Comparison of ENCODE assay signal across 1 cellular context in genomic region chr15:43105778-43106485, GRCh38.
TF ChIP-seq lines count a peak whose summit lies in the region.

Gene UBR1 (minus strand): TSS chr15:43106038. CDS start chr15:43106022, 16 bp downstream.

TF ChIP-seq in HepG2, 621 proteins besides CTCF, POLR2A, EP300 and RAD21 (continued from another document):
- TF ChIP-seq TEF (CRISPR knock-in tag; IDR thresholded peaks at IDR 0.05) (0 out of 2 replicates have a peak, but pooled peaks have one; percentile 11), ZNF18 (CRISPR knock-in tag; IDR thresholded peaks at IDR 0.05; ENCODE audit: insufficient replicate concordance) (no peak), ZBTB10 (CRISPR knock-in tag; IDR thresholded peaks at IDR 0.05; ENCODE audit: borderline replicate concordance) (no peak), ZNF891 (CRISPR knock-in tag; IDR thresholded peaks at IDR 0.05) (no peak), ZNF556 (CRISPR knock-in tag; IDR thresholded peaks at IDR 0.05; ENCODE audit: borderline replicate concordance) (no peak), ZNF646 (CRISPR knock-in tag; IDR thresholded peaks at IDR 0.05) (no peak), FOXJ3 (CRISPR knock-in tag; IDR thresholded peaks at IDR 0.05; ENCODE audit: borderline replicate concordance) (no peak; the same call in 1 of the 2 replicates), ZNF367 (CRISPR knock-in tag; IDR thresholded peaks at IDR 0.05; ENCODE audit: borderline replicate concordance) (no peak), DMTF1 (CRISPR knock-in tag; IDR thresholded peaks at IDR 0.05) (no peak), ZNF672 (CRISPR knock-in tag; IDR thresholded peaks at IDR 0.05) (no peak)
